8 cellular contexts compared by ENCODE assay signal in genomic region chr6:107957165-107957908, GRCh38. TPM values are rescaled to one million over a fixed set of nuclear protein-coding genes. Genes with fewer than 3 reads are reported as not detected.
DNase-seq lines count a peak whose midpoint lies in the region; ATAC-seq and TF ChIP-seq lines count a peak whose summit lies in the region.

No MANE protein-coding gene starts in this region.

- H3K4me3 Mint-ChIP-seq in T-helper 17 cell, result peak overlapping the region; percentile 100

- peak overlapping the region; percentile 88 for H3K4me2 ChIP-seq in DOHH2 (ENCODE audit: low read length)

- peaks cover 14% of the 10 kb centered on the region for H4K20me1 ChIP-seq in DOHH2 (ENCODE audit: control insufficient read depth, insufficient read depth, low read depth, low read length)

- H3K4me1 ChIP-seq in DOHH2 (ENCODE audit: control insufficient read depth, low read length) (peaks cover 29% of the 10 kb centered on the region), HUES6 (ENCODE audit: control insufficient read depth, insufficient read depth, low read length) (peaks cover 11% of the 10 kb centered on the region), iPS DF 6.9 (ENCODE audit: control insufficient read depth, insufficient read depth, low read length) (no peaks in the 10 kb centered on the region; the same call in 1 of the 2 replicates)

- DNase-seq in T-helper 17 cell (peak; percentile 23 to 28 (median 25)), astrocyte of the hippocampus (ENCODE audit: low read depth, low spot score) (peak; percentile 76), iPS DF 6.9 (ENCODE audit: low read depth, low spot score) (no peak), skeletal muscle cell (ENCODE audit: low read depth) (peak; percentile 48), middle frontal gyrus (ENCODE audit: extremely low spot score, low spot score) (no peak)

- peak overlapping the region; percentile 96 for H3K9ac ChIP-seq in HUES6 (ENCODE audit: low read length)

- WGBS in iPS DF 6.9 (ENCODE audit: insufficient coverage, insufficient read length), result no CpG with 5 or more reads among the region's 47 CpGs

- peak; percentile 12 for TF ChIP-seq CTCF in DOHH2 (IDR thresholded peaks at IDR 0.05; ENCODE audit: low read depth, low read length, poor library complexity, severe bottlenecking)

- H3K9me2 ChIP-seq in DOHH2 (replicated peaks; ENCODE audit: control insufficient read depth, low read length), result no peaks in the 10 kb centered on the region

- peaks cover 51% of the 10 kb centered on the region for H3K79me2 ChIP-seq in DOHH2 (ENCODE audit: control insufficient read depth, low read length)

- ATAC-seq in GM21367 (IDR thresholded peaks at IDR 0.05; ENCODE audit: unreplicated experiment) (peak; percentile 29), T-helper 17 cell (peak; percentile 44)

- H3K4me3 ChIP-seq in DOHH2 (ENCODE audit: low read length) (peak overlapping the region; percentile 92), HUES6 (ENCODE audit: low read depth, low read length) (peak overlapping the region; percentile 87), iPS DF 6.9 (ENCODE audit: low read length) (peak overlapping the region; percentile 99), skeletal muscle cell (ENCODE audit: low read depth, low read length) (peak overlapping the region; percentile 77)

- H3K36me3 ChIP-seq in DOHH2 (ENCODE audit: control insufficient read depth, low read length) (peaks cover 28% of the 10 kb centered on the region), HUES6 (ENCODE audit: control insufficient read depth, insufficient read depth, low read length) (peaks cover 19% of the 10 kb centered on the region), iPS DF 6.9 (ENCODE audit: control insufficient read depth, insufficient read depth, low read length) (no peaks in the 10 kb centered on the region)

- no peaks in the 10 kb centered on the region for H3K9me3 ChIP-seq in DOHH2 (ENCODE audit: control insufficient read depth, insufficient read depth, low read length)
- H3K9me3 ChIP-seq in HUES6 (ENCODE audit: control insufficient read depth, insufficient read depth, low read depth, low read length), result peaks cover 9% of the 10 kb centered on the region; the same call in 1 of the 2 replicates
- no peaks in the 10 kb centered on the region for H3K9me3 ChIP-seq in T-helper 17 cell (ENCODE audit: control insufficient read depth, low read length, poor library complexity, severe bottlenecking)
- no peaks in the 10 kb centered on the region for H3K9me3 ChIP-seq in iPS DF 6.9 (ENCODE audit: control insufficient read depth, insufficient read depth, low read length)

- H3K36me3 Mint-ChIP-seq in T-helper 17 cell (ENCODE audit: low read depth), result peaks cover 7% of the 10 kb centered on the region

- H3K4me1 Mint-ChIP-seq in T-helper 17 cell, result peaks cover 20% of the 10 kb centered on the region

- H3K27me3 Mint-ChIP-seq in T-helper 17 cell, result no peaks in the 10 kb centered on the region

- 0 out of 2 replicates have a peak, but pooled peaks cover 7% of the 10 kb centered on the region for H3F3A ChIP-seq in DOHH2 (ENCODE audit: control insufficient read depth, insufficient read depth)

- H3K27ac ChIP-seq in DOHH2 (ENCODE audit: low read depth, low read length) (peak overlapping the region; percentile 64), HUES6 (ENCODE audit: low read depth, low read length) (peak overlapping the region; percentile 78), iPS DF 6.9 (ENCODE audit: low read length) (no peak overlapping the region)

- H3K27me3 ChIP-seq in DOHH2 (ENCODE audit: control insufficient read depth, low read length), result peaks cover 6% of the 10 kb centered on the region
- no peaks in the 10 kb centered on the region for H3K27me3 ChIP-seq in HUES6 (ENCODE audit: control insufficient read depth, insufficient read depth, low read length)
- H3K27me3 ChIP-seq in iPS DF 6.9 (ENCODE audit: control insufficient read depth, insufficient read depth, low read length), result no peaks in the 10 kb centered on the region

- peak overlapping the region; percentile 99 for H3K27ac Mint-ChIP-seq in T-helper 17 cell

RNA-seq across cellular contexts. Expression of gene SEC63, which starts 0.7 kb away (rescaled TPM):
- 10 to 100 TPM; 76.6 to 86.7 TPM for total RNA-seq in T-helper 17 cell

Comparison
In these comparisons a context has a peak if more than half of its experiments do, and no peak if none do; other contexts are left out.
1. DNase-seq: peak in T-helper 17 cell (3 of 3), astrocyte of the hippocampus (single experiment) and skeletal muscle cell (single experiment); none in iPS DF 6.9 (single experiment) and middle frontal gyrus (single experiment).
2. Peak in every context shown above with its lines, with median percentiles within 50 percentile points of each other: H3K4me3 ChIP-seq.